Comparison of ENCODE assay signal across 2 cellular contexts in genomic region chr5:119078870-119079269, GRCh38.
TF ChIP-seq lines count a peak whose summit lies in the region.

No MANE protein-coding gene starts in this region.

TF ChIP-seq in SK-N-SH, 30 proteins besides CTCF, POLR2A, EP300 and RAD21:
- TF ChIP-seq MXI1 (IDR thresholded peaks at IDR 0.05; ENCODE audit: low read depth, low read length), result no peak
- TF ChIP-seq REST (IDR thresholded peaks at IDR 0.05; ENCODE audit: low read depth, low read length), result no peak
- no peak for TF ChIP-seq USF2 (IDR thresholded peaks at IDR 0.05; ENCODE audit: borderline replicate concordance, low read depth, low read length)
- no peak for TF ChIP-seq MEF2A (IDR thresholded peaks at IDR 0.05; ENCODE audit: borderline replicate concordance, low read depth)
- no peak for TF ChIP-seq TAF1 (IDR thresholded peaks at IDR 0.05; ENCODE audit: borderline replicate concordance, low read depth, low read length)
- TF ChIP-seq SMC3 (IDR thresholded peaks at IDR 0.05; ENCODE audit: low read depth, low read length), result no peak
- no peak for TF ChIP-seq RXRA (IDR thresholded peaks at IDR 0.05; ENCODE audit: borderline replicate concordance, low read depth)
- no peak for TF ChIP-seq ZBTB33 (IDR thresholded peaks at IDR 0.05; ENCODE audit: borderline replicate concordance, low read depth)
- TF ChIP-seq GABPA (IDR thresholded peaks at IDR 0.05; ENCODE audit: low read depth), result no peak
- TF ChIP-seq USF1 (IDR thresholded peaks at IDR 0.05; ENCODE audit: borderline replicate concordance, low read depth), result no peak
TF ChIP-seq in SK-N-SH: peak in this region for 0.

TF ChIP-seq in H1, 55 proteins besides CTCF, POLR2A, EP300 and RAD21:
- no peak for TF ChIP-seq ZNF274 (IDR thresholded peaks at IDR 0.05; ENCODE audit: borderline replicate concordance, extremely low read depth, low read length)
